In the genomic region with DNA sequence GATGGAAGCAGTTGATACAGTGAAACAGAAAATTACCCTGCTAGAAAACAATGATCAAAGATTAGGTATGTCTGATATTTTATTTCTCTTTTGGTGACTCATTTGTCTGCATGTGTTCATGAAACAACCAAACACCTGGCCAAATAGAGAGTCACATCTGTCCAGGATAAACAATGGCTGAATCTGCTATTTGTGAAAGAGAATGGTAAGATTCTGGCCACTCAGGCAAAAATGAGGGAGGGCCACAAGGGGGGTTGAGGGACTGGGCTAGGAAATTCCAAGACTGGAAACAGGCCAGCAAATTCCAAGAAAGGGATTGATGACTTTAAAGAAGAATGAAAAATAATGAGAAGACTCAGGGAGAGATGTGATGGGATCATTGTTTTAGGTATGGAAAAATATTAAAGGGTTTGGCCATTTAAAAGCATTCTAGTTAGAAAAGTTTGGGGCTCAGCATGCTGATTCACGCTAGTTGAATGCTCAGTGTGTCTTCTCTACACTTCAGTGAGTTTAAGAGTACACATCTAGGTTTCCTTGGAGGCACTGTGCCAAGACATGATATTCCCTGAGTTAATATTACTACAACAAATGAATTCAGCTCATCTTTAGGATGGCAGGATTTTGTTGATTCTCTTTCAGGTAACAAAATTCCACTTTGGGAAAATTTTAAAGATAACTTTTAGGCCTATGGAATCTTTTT, we compare ENCODE assay signal across 16 cellular contexts. TPM values are rescaled to one million over a fixed set of nuclear protein-coding genes. Genes with fewer than 3 reads are reported as not detected.
A peak's percentile ranks its signal among the peaks of the same experiment; 100 is the strongest.
DNase-seq lines count a peak whose midpoint lies in the region; ATAC-seq, FAIRE-seq and TF ChIP-seq lines count a peak whose summit lies in the region.
"Had no signal": no experiment of that assay in that cellular context is flagged by ENCODE, and none has a peak within 500 bp of the region (broad histone marks: within the 10 kb centered on the region; RNA-seq: fewer than 3 reads in every experiment).

No MANE protein-coding gene starts in this region.

- H3K36me3 Mint-ChIP-seq in CD8-positive, alpha-beta memory T cell: peaks cover 0 to 87% (median 29%) of the 10 kb centered on the region in 3 donors
- H3K36me3 Mint-ChIP-seq in astrocyte (ENCODE audit: low read depth, unreplicated experiment) (peaks cover 15% of the 10 kb centered on the region), memory B cell (peaks cover 43% of the 10 kb centered on the region)

- CTCF ChIA-PET in CD8-positive, alpha-beta memory T cell (lab: Charles Lee): no interaction called here
- CTCF ChIA-PET in IMR-90 (lab: Yijun Ruan, JAX): interaction anchor here (0.9 kb wide), 1 partner anchor 8 kb away, joined by 3 read pairs; no protein-coding TSS in a partner anchor

- H2BK5ac ChIP-seq in IMR-90 (ENCODE audit: low read depth, low read length, poor library complexity, severe bottlenecking): no peak overlapping the region

- H4K5ac ChIP-seq in IMR-90 (ENCODE audit: low read depth, low read length): no peak overlapping the region

- intact Hi-C loops in IMR-90 (cut with micrococcal nuclease) (no loop called here), aorta (cut with DNase I) (loop anchor here in 1 of 2 donors (1.0 kb wide), 1 partner anchor 11 kb away; no protein-coding TSS in a partner anchor)

- 0 out of 2 replicates have a peak, but pooled peaks cover 6% of the 10 kb centered on the region for H3K9me1 ChIP-seq in IMR-90 (ENCODE audit: insufficient read depth, low read length)

- no peak overlapping the region for H3K9ac ChIP-seq in IMR-90 (ENCODE audit: low read depth, low read length)
- no peak overlapping the region for H3K9ac ChIP-seq in astrocyte (ENCODE audit: low read length)

- H4K20me1 ChIP-seq in IMR-90 (ENCODE audit: insufficient read depth, low read length) (no peaks in the 10 kb centered on the region), astrocyte (ENCODE audit: insufficient read depth, low read length) (no peaks in the 10 kb centered on the region)

- dilution Hi-C loops in IMR-90 (cut with HindIII; ENCODE audit: low sequenced_read_pairs, unreplicated experiment): no loop called here

- H3K27ac Mint-ChIP-seq in CD8-positive, alpha-beta memory T cell: peak overlapping the region in 6 of 8 donors; percentile 6 to 67 (median 14)
- H3K27ac Mint-ChIP-seq in astrocyte (ENCODE audit: unreplicated experiment): no peak overlapping the region
- H3K27ac Mint-ChIP-seq in memory B cell: peak overlapping the region; percentile 75

- no peak overlapping the region for H3K23ac ChIP-seq in IMR-90 (ENCODE audit: low read depth, low read length)

- no peak for DNase-seq in CD8-positive, alpha-beta memory T cell
- DNase-seq in IMR-90 (peak; percentile 65), astrocyte (ENCODE audit: low read depth) (peak; percentile 73), memory B cell (ENCODE audit: low spot score in 2 of 2) (no peak), aorta (no peak), NCI-H187 treated with DMSO at 0.1 percent for 48 hours (lab: John Stamatoyannopoulos, UW) (no peak), NCI-H187 (lab: John Stamatoyannopoulos, UW) (no peak)
- DNase-seq: activated CD4-positive, alpha-beta T cell treated with anti-CD3 and anti-CD28 coated beads, Interleukin-2, amount 50 U/mL, for 1 hour; activated naive CD4-positive, alpha-beta T cell treated with Interleukin-2 at 50 U/mL for 16 hours; head of caudate nucleus; NCI-H1048; NCI-H774; stimulated activated CD4-positive, alpha-beta T cell treated with anti-CD3 and anti-CD28 coated beads, Interleukin-4, amount 100 ng/mL, for 4 hours had no signal

- no peaks in the 10 kb centered on the region for H3K4me1 ChIP-seq in CD8-positive, alpha-beta memory T cell (ENCODE audit: insufficient read depth, low read length)
- no peaks in the 10 kb centered on the region for H3K4me1 ChIP-seq in IMR-90 (ENCODE audit: control insufficient read depth, insufficient read depth, low read length)
- H3K4me1 ChIP-seq in astrocyte (ENCODE audit: insufficient read depth, low read length): peaks cover 15% of the 10 kb centered on the region
- H3K4me1 ChIP-seq in aorta (ENCODE audit: control insufficient read depth in 1 of 2, insufficient read depth in 2 of 2, low read length in 2 of 2): no peaks in the 10 kb centered on the region

- no peak overlapping the region for H2AK5ac ChIP-seq in IMR-90 (ENCODE audit: low read depth, low read length)

- no peak overlapping the region for H2BK120ac ChIP-seq in IMR-90 (ENCODE audit: low read depth, low read length)

- WGBS in IMR-90 (ENCODE audit: extremely low coverage in 2 of 2, insufficient read length in 1 of 2), 2 experiments: no CpG with 5 or more reads among the region's 1 CpG
- WGBS in aorta, 2 donors: 53 to 63% methylated on average over 1 of the region's 1 CpG

- no peak overlapping the region for H4K8ac ChIP-seq in IMR-90 (ENCODE audit: low read depth in 2 of 2, low read length in 2 of 2)

- ATAC-seq in IMR-90 (ENCODE audit: low read depth) (no peak), memory B cell (ENCODE audit: low read depth) (no peak), aorta (ENCODE audit: low FRiP score) (no peak), GM18873 (IDR thresholded peaks at IDR 0.05; ENCODE audit: low FRiP score, unreplicated experiment) (no peak)

- no peaks in the 10 kb centered on the region for H3K27me3 Mint-ChIP-seq in CD8-positive, alpha-beta memory T cell
- H3K27me3 Mint-ChIP-seq in astrocyte (ENCODE audit: low read depth, unreplicated experiment): no peaks in the 10 kb centered on the region
- H3K27me3 Mint-ChIP-seq in memory B cell: no peaks in the 10 kb centered on the region

- peaks cover 3 to 14% (median 6%) of the 10 kb centered on the region in 3 donors for H3K4me1 Mint-ChIP-seq in CD8-positive, alpha-beta memory T cell
- H3K4me1 Mint-ChIP-seq in astrocyte (ENCODE audit: low read depth, unreplicated experiment): peaks cover 18% of the 10 kb centered on the region
- peaks cover 6% of the 10 kb centered on the region for H3K4me1 Mint-ChIP-seq in memory B cell

- H2AFZ ChIP-seq in IMR-90 (replicated peaks; ENCODE audit: low read length, poor library complexity) (no peak overlapping the region), astrocyte (ENCODE audit: low read depth, low read length) (no peak overlapping the region)

- H3K4me3 Mint-ChIP-seq in CD8-positive, alpha-beta memory T cell: no peak overlapping the region
- no peak overlapping the region for H3K4me3 Mint-ChIP-seq in astrocyte (ENCODE audit: unreplicated experiment)
- no peak overlapping the region for H3K4me3 Mint-ChIP-seq in memory B cell

- H3K9me3 Mint-ChIP-seq in CD8-positive, alpha-beta memory T cell: no peaks in the 10 kb centered on the region
- no peaks in the 10 kb centered on the region for H3K9me3 Mint-ChIP-seq in astrocyte (ENCODE audit: unreplicated experiment)
- H3K9me3 Mint-ChIP-seq in memory B cell: no peaks in the 10 kb centered on the region

- peak overlapping the region; percentile 43 for H3K27ac ChIP-seq in CD8-positive, alpha-beta memory T cell (ENCODE audit: low read depth, low read length)
- no peak overlapping the region for H3K27ac ChIP-seq in IMR-90 (ENCODE audit: insufficient read depth, low read length)
- H3K27ac ChIP-seq in astrocyte (ENCODE audit: low read depth, low read length): peak overlapping the region; percentile 36
- H3K27ac ChIP-seq in aorta (ENCODE audit: low read depth in 1 of 2, low read length in 2 of 2): no peak overlapping the region
- H3K27ac ChIP-seq: C4-2B had no signal

- H3K79me2 ChIP-seq in astrocyte (ENCODE audit: insufficient read depth, low read length): no peaks in the 10 kb centered on the region

- no peaks in the 10 kb centered on the region for H3K27me3 ChIP-seq in CD8-positive, alpha-beta memory T cell (ENCODE audit: insufficient read depth, low read length, poor library complexity, severe bottlenecking)
- no peaks in the 10 kb centered on the region for H3K27me3 ChIP-seq in IMR-90 (ENCODE audit: control insufficient read depth, insufficient read depth, low read length)
- H3K27me3 ChIP-seq in astrocyte (ENCODE audit: insufficient read depth, low read length): no peaks in the 10 kb centered on the region
- H3K27me3 ChIP-seq in aorta (ENCODE audit: control insufficient read depth in 1 of 2, insufficient read depth in 2 of 2, low read length in 1 of 2): no peaks in the 10 kb centered on the region

- H3K4me3 ChIP-seq in CD8-positive, alpha-beta memory T cell (ENCODE audit: low read length): no peak overlapping the region
- H3K4me3 ChIP-seq in IMR-90 (ENCODE audit: insufficient read depth, low read depth, low read length): no peak overlapping the region
- H3K4me3 ChIP-seq in astrocyte (ENCODE audit: insufficient read depth, low read depth, low read length): no peak overlapping the region
- H3K4me3 ChIP-seq in aorta (ENCODE audit: low read length in 2 of 2): no peak overlapping the region
- H3K4me3 ChIP-seq: lung had no signal

- BruUV-seq in IMR-90 (replicated peaks; lab: Mats Ljungman, UMichigan): no TSS peak

- no peak for TF ChIP-seq CTCF in IMR-90 (conservative IDR thresholded peaks at IDR 0.05; ENCODE audit: low read depth, low read length)
- no peak for TF ChIP-seq CTCF in astrocyte (IDR thresholded peaks at IDR 0.05; ENCODE audit: insufficient read depth, low read depth, low read length)

- H2AK9ac ChIP-seq in IMR-90 (replicated peaks; ENCODE audit: low read depth, low read length, poor library complexity): no peak overlapping the region

- no peaks in the 10 kb centered on the region; a peak in 1 of 4 replicates for H3K79me1 ChIP-seq in IMR-90 (ENCODE audit: low read depth in 1 of 2, low read length in 2 of 2)

- FAIRE-seq in astrocyte (lab: Jason Lieb, UNC): no peak

- H2BK15ac ChIP-seq in IMR-90 (ENCODE audit: low read depth, low read length): no peak overlapping the region

- H4K91ac ChIP-seq in IMR-90 (ENCODE audit: insufficient read depth, low read depth, low read length): no peak overlapping the region

- H3K36me3 ChIP-seq in CD8-positive, alpha-beta memory T cell (ENCODE audit: insufficient read depth, low read length): peaks cover 26% of the 10 kb centered on the region
- H3K36me3 ChIP-seq in IMR-90 (ENCODE audit: control insufficient read depth, insufficient read depth, low read length): peaks cover 21% of the 10 kb centered on the region
- H3K36me3 ChIP-seq in astrocyte (ENCODE audit: insufficient read depth, low read length): no peaks in the 10 kb centered on the region
- H3K36me3 ChIP-seq in aorta (ENCODE audit: control insufficient read depth in 1 of 2, insufficient read depth in 2 of 2, low read length in 1 of 2): peaks cover 0 to 3% of the 10 kb centered on the region in 2 donors

- no peak for TF ChIP-seq POLR2A in IMR-90 (IDR thresholded peaks at IDR 0.05; ENCODE audit: low read depth, low read length)

- no peak overlapping the region for H3K18ac ChIP-seq in IMR-90 (ENCODE audit: low read depth, low read length)

- H3K4ac ChIP-seq in IMR-90 (ENCODE audit: low read depth, low read length): no peak overlapping the region

- in situ Hi-C loops in IMR-90 (cut with MboI; ENCODE audit: low sequenced_read_pairs): no loop called here

- no peak overlapping the region for H3K56ac ChIP-seq in IMR-90 (ENCODE audit: extremely low read depth, insufficient read depth, low read length)

- no peak overlapping the region for H3K14ac ChIP-seq in IMR-90 (replicated peaks; ENCODE audit: low read depth, low read length)

- H3K4me2 ChIP-seq in IMR-90 (ENCODE audit: low read depth, low read length): no peak overlapping the region
- peak overlapping the region; percentile 26 for H3K4me2 ChIP-seq in astrocyte (ENCODE audit: low read length)

- TF ChIP-seq RAD21 in IMR-90 (IDR thresholded peaks at IDR 0.05; ENCODE audit: low read length): no peak

- H2BK20ac ChIP-seq in IMR-90 (ENCODE audit: low read depth, low read length): no peak overlapping the region

- POLR2A ChIA-PET in CD8-positive, alpha-beta memory T cell (lab: Charles Lee): no interaction called here
- POLR2A ChIA-PET in IMR-90 (lab: Charles Lee; ENCODE audit: unreplicated experiment): no interaction called here

- no peaks in the 10 kb centered on the region for H3K9me3 ChIP-seq in CD8-positive, alpha-beta memory T cell (ENCODE audit: low read length)
- H3K9me3 ChIP-seq in IMR-90 (ENCODE audit: control insufficient read depth, insufficient read depth, low read length): no peaks in the 10 kb centered on the region
- H3K9me3 ChIP-seq in astrocyte (ENCODE audit: insufficient read depth, low read depth, low read length): no peaks in the 10 kb centered on the region
- no peaks in the 10 kb centered on the region for H3K9me3 ChIP-seq in aorta (ENCODE audit: control insufficient read depth, low read length)

RNA-seq across cellular contexts. Expression of a gene that starts 44.9 kb away (rescaled TPM):
- 10 to 100 TPM; 30.7 to 33.7 TPM for total RNA-seq in CD8-positive, alpha-beta memory T cell
- 38.3 TPM for polyA plus RNA-seq in CD8-positive, alpha-beta memory T cell
- total RNA-seq in IMR-90 (2012; rRNA removed): 10.0 and 13.1 TPM in 2 replicates
- polyA plus RNA-seq in IMR-90 (2012; rRNA removed): 11.0 and 14.7 TPM in 2 replicates
- polyA plus RNA-seq in IMR-90 (2012; cell fraction: cytosol; rRNA removed): 2.9 and 4.3 TPM in 2 replicates
- polyA plus RNA-seq in IMR-90 (2012; cell fraction: nucleus; rRNA removed; ENCODE audit: low replicate concordance): 21.7 and 89.3 TPM in 2 replicates
- 14.4 and 18.8 TPM in 2 replicates for total RNA-seq in astrocyte
- 10 to 100 TPM; 51.5 to 54.9 TPM for total RNA-seq in aorta
- polyA plus RNA-seq in aorta: 10 to 100 TPM in 1 of 2 donors, 1 to 10 TPM in 1; 9.0 to 59.5 TPM

Comparison
In these comparisons a context has a peak if more than half of its experiments do, and no peak if none do; other contexts are left out.
1. DNase-seq: peak in IMR-90 (single experiment) and astrocyte (single experiment); none in CD8-positive, alpha-beta memory T cell (0 of 5), memory B cell (0 of 2), aorta (0 of 2), NCI-H187 treated with DMSO at 0.1 percent for 48 hours (single experiment) and NCI-H187 (0 of 2).
2. H3K27ac ChIP-seq: peak in CD8-positive, alpha-beta memory T cell (single experiment) and astrocyte (single experiment); none in IMR-90 (single experiment) and aorta (0 of 2).